In genomic region chr3:97984061-97984460, GRCh38 we compare ENCODE assay signal across 32 cellular contexts. TPM values are rescaled to one million over a fixed set of nuclear protein-coding genes. Genes with fewer than 3 reads are reported as not detected.
"Had no signal": no experiment of that assay in that cellular context is flagged by ENCODE, and none has a peak within 500 bp of the region (broad histone marks: within the 10 kb centered on the region; RNA-seq: fewer than 3 reads in every experiment).

No MANE protein-coding gene starts in this region.

- DNase-seq: activated CD4-positive, alpha-beta memory T cell treated with anti-CD3 and anti-CD28 coated beads for 36 hours; activated CD4-positive, alpha-beta T cell treated with anti-CD3 and anti-CD28 coated beads, Interleukin-2, amount 10 ng/mL, durations not matched to agents 24 days and 14 days; activated CD4-positive, CD25-positive, alpha-beta regulatory T cell treated with anti-CD3 and anti-CD28 coated beads, Interleukin-2, amount 50 U/mL, for 72 hours; activated CD8-positive, alpha-beta memory T cell treated with anti-CD3 and anti-CD28 coated beads, Interleukin-2, amount 50 U/mL, for 48 hours; activated naive CD8-positive, alpha-beta T cell treated with anti-CD3 and anti-CD28 coated beads, Interleukin-2, amount 50 U/mL, for 24 hours; activated T-cell treated with anti-CD3 and anti-CD28 coated beads, Interleukin-2, amount 50 U/mL, for 48 hours; dermis blood vessel endothelial cell; effector CD4-positive, alpha-beta T cell; esophagus squamous epithelium; glutamatergic neuron; islet precursor cell; left ventricle myocardium inferior; naive B cell; ovary; retina; sigmoid colon; small intestine; stimulated activated CD4-positive, alpha-beta T cell treated with anti-CD3 and anti-CD28 coated beads, Interleukin-4, amount 100 ng/mL, for 4 hours; stimulated activated CD8-positive, alpha-beta memory T cell treated with anti-CD3 and anti-CD28 coated beads, Interleukin-4, amount 100 ng/mL, for 48 hours; stimulated activated naive CD8-positive, alpha-beta T cell treated with anti-CD3 and anti-CD28 coated beads, Interleukin-15, amount 100 ng/mL, for 72 hours; substantia nigra; T-helper 9 cell had no signal

- H3K4me3 Mint-ChIP-seq: activated CD4-positive, alpha-beta memory T cell treated with anti-CD3 and anti-CD28 coated beads for 36 hours; activated CD4-positive, alpha-beta T cell treated with anti-CD3 and anti-CD28 coated beads, Interleukin-2, amount 10 ng/mL, durations not matched to agents 24 days and 14 days; activated naive CD4-positive, alpha-beta T cell treated with anti-CD3 and anti-CD28 coated beads, Interleukin-2, amount 50 U/mL, for 24 hours; activated naive CD8-positive, alpha-beta T cell treated with anti-CD3 and anti-CD28 coated beads, Interleukin-2, amount 50 U/mL, for 24 hours; central memory CD8-positive, alpha-beta T cell; naive B cell; stimulated activated memory B cell treated with anti-CD40 and anti-IgM and Interleukin-4, amounts not matched to agents 10 μg/mL and 1 μg/mL and 100 μg/mL, for 72 hours; stimulated activated naive CD8-positive, alpha-beta T cell treated with anti-CD3 and anti-CD28 coated beads, Interleukin-15, amount 100 ng/mL, for 72 hours; T-helper 1 cell treated with Interleukin-12 subunit alpha and Interleukin-12 subunit beta and Interleukin-4 antibody, amounts not matched to agents 30 μg/mL and 1 μg/mL, for 36 hours had no signal

- H3K9me3 ChIP-seq: esophagus squamous epithelium, left ventricle myocardium inferior, ovary, prostate gland, sigmoid colon, tibial nerve had no signal

- H3K27me3 Mint-ChIP-seq: activated CD4-positive, alpha-beta memory T cell treated with anti-CD3 and anti-CD28 coated beads for 36 hours; activated CD4-positive, alpha-beta T cell treated with anti-CD3 and anti-CD28 coated beads, Interleukin-2, amount 10 ng/mL, durations not matched to agents 24 days and 14 days; activated naive CD4-positive, alpha-beta T cell treated with anti-CD3 and anti-CD28 coated beads, Interleukin-2, amount 50 U/mL, for 24 hours; central memory CD8-positive, alpha-beta T cell; naive B cell; stimulated activated naive CD8-positive, alpha-beta T cell treated with anti-CD3 and anti-CD28 coated beads, Interleukin-15, amount 100 ng/mL, for 72 hours had no signal

- H3K36me3 Mint-ChIP-seq: activated CD4-positive, alpha-beta memory T cell treated with anti-CD3 and anti-CD28 coated beads for 36 hours; activated naive CD4-positive, alpha-beta T cell treated with anti-CD3 and anti-CD28 coated beads, Interleukin-2, amount 50 U/mL, for 24 hours; naive B cell; stimulated activated memory B cell treated with anti-CD40 and anti-IgM and Interleukin-4, amounts not matched to agents 10 μg/mL and 1 μg/mL and 100 μg/mL, for 72 hours had no signal

- H3K4me3 ChIP-seq: esophagus squamous epithelium, left ventricle myocardium inferior, lung, ovary, prostate gland, sigmoid colon, tibial nerve had no signal

- H3K27ac ChIP-seq: epithelial cell of prostate, esophagus squamous epithelium, left ventricle myocardium inferior, ovary, prostate gland had no signal

- H3K27ac Mint-ChIP-seq: activated CD4-positive, alpha-beta memory T cell treated with anti-CD3 and anti-CD28 coated beads for 36 hours; activated CD4-positive, alpha-beta T cell treated with anti-CD3 and anti-CD28 coated beads, Interleukin-2, amount 10 ng/mL, durations not matched to agents 24 days and 14 days; activated naive CD4-positive, alpha-beta T cell treated with anti-CD3 and anti-CD28 coated beads, Interleukin-2, amount 50 U/mL, for 24 hours; activated naive CD8-positive, alpha-beta T cell treated with anti-CD3 and anti-CD28 coated beads, Interleukin-2, amount 50 U/mL, for 24 hours; activated T-helper 2 cell treated with anti-CD3 and anti-CD28 coated beads, Interferon-gamma antibody, Interleukin-2, Interleukin-4, amounts not matched to agents 10 μg/mL and 5 μg/mL and 100 μg/mL, durations not matched to agents 14 hours and 24 hours and 36 hours; naive B cell; stimulated activated memory B cell treated with anti-CD40 and anti-IgM and Interleukin-4, amounts not matched to agents 10 μg/mL and 1 μg/mL and 100 μg/mL, for 72 hours; stimulated activated naive CD8-positive, alpha-beta T cell treated with anti-CD3 and anti-CD28 coated beads, Interleukin-15, amount 100 ng/mL, for 72 hours; T-helper 1 cell treated with Interleukin-12 subunit alpha and Interleukin-12 subunit beta and Interleukin-4 antibody, amounts not matched to agents 30 μg/mL and 1 μg/mL, for 36 hours had no signal

- H3K9me3 Mint-ChIP-seq: activated CD4-positive, alpha-beta memory T cell treated with anti-CD3 and anti-CD28 coated beads for 36 hours; activated naive CD4-positive, alpha-beta T cell treated with anti-CD3 and anti-CD28 coated beads, Interleukin-2, amount 50 U/mL, for 24 hours; central memory CD8-positive, alpha-beta T cell had no signal

- H3K4me1 ChIP-seq: prostate gland had no signal

- H3K36me3 ChIP-seq: esophagus squamous epithelium, left ventricle myocardium inferior, ovary, prostate gland, sigmoid colon, tibial nerve had no signal

- H3K4me1 Mint-ChIP-seq: central memory CD8-positive, alpha-beta T cell; naive B cell; stimulated activated memory B cell treated with anti-CD40 and anti-IgM and Interleukin-4, amounts not matched to agents 10 μg/mL and 1 μg/mL and 100 μg/mL, for 72 hours had no signal

- H3K27me3 ChIP-seq: esophagus squamous epithelium, ovary, sigmoid colon, tibial nerve had no signal

RNA-seq across cellular contexts. Expression of gene GABRR3, which starts 51.1 kb away (rescaled TPM):
- polyA plus RNA-seq: lung, neural cell, ovary, sigmoid colon, small intestine had no signal
